34 cellular contexts compared by ENCODE assay signal in genomic region chr9:134988706-134989105, GRCh38.
"Had no signal": no experiment of that assay in that cellular context is flagged by ENCODE, and none has a peak within 500 bp of the region (broad histone marks: within the 10 kb centered on the region; RNA-seq: fewer than 3 reads in every experiment).

No MANE protein-coding gene starts in this region.

- H3K9me2 ChIP-seq: SK-N-SH had no signal

- H3K9ac ChIP-seq: SK-N-SH had no signal

- H3K4me1 ChIP-seq: adrenal gland, body of pancreas, breast epithelium, Peyer's patch, SJSA1 had no signal

- H3K9me3 ChIP-seq: adrenal gland, SJSA1, SK-N-SH had no signal

- H3K27ac Mint-ChIP-seq: activated CD4-positive, alpha-beta memory T cell treated with anti-CD3 and anti-CD28 coated beads for 36 hours; activated CD4-positive, alpha-beta T cell treated with anti-CD3 and anti-CD28 coated beads for 36 hours; activated CD8-positive, alpha-beta memory T cell treated with anti-CD3 and anti-CD28 coated beads, Interleukin-2, amount 10 ng/mL, durations not matched to agents 7 days and 5 days; activated naive CD4-positive, alpha-beta T cell treated with anti-CD3 and anti-CD28 coated beads for 36 hours; activated naive CD4-positive, alpha-beta T cell treated with anti-CD3 and anti-CD28 coated beads, Interleukin-2, amount 50 U/mL, for 72 hours; T-helper 1 cell treated with Interleukin-12 subunit alpha and Interleukin-12 subunit beta and Interleukin-4 antibody, amounts not matched to agents 30 μg/mL and 1 μg/mL, for 36 hours; T-helper 2 cell treated with Interferon-gamma antibody and Interleukin-4, amounts not matched to agents 5 μg/mL and 100 μg/mL, for 36 hours; WTC11 had no signal

- H3K4me2 ChIP-seq: SK-N-SH had no signal

- DNase-seq: activated CD4-positive, alpha-beta memory T cell treated with anti-CD3 and anti-CD28 coated beads for 36 hours; activated CD4-positive, alpha-beta T cell treated with anti-CD3 and anti-CD28 coated beads for 36 hours; activated CD4-positive, alpha-beta T cell treated with anti-CD3 and anti-CD28 coated beads, Interleukin-2, amount 50 U/mL, for 1 hour; activated CD8-positive, alpha-beta memory T cell treated with anti-CD3 and anti-CD28 coated beads for 24 hours; activated CD8-positive, alpha-beta memory T cell treated with anti-CD3 and anti-CD28 coated beads, Interleukin-2, amount 10 ng/mL, durations not matched to agents 7 days and 5 days; activated CD8-positive, alpha-beta memory T cell treated with anti-CD3 and anti-CD28 coated beads, Interleukin-2, amount 50 U/mL, for 48 hours; activated gamma-delta T cell treated with Interleukin-2 at 50 U/mL for 16 hours; activated naive CD4-positive, alpha-beta T cell treated with anti-CD3 and anti-CD28 coated beads for 36 hours; activated T-cell treated with anti-CD3 and anti-CD28 coated beads, Interleukin-2, amount 50 U/mL, for 48 hours; adrenal gland; body of pancreas; NCI-H1092 treated with DMSO at 0.1 percent for 48 hours; NCI-H1417; NCI-H146; NCI-H187; NCI-H2029 treated with DMSO at 0.1 percent for 48 hours; NCI-H2107; NCI-H2171; NCI-H510A; NCI-H526; NCI-H748 treated with DMSO at 0.1 percent for 48 hours; NK-92 treated with Interleukin-12 subunit alpha and Interleukin-12 subunit beta, amount 100 ng/mL, for 24 hours; PC-3; RPMI8226; SHP77 treated with DMSO at 0.1 percent for 48 hours; SK-N-SH had no signal

- H3K4me1 Mint-ChIP-seq: activated CD4-positive, alpha-beta T cell treated with anti-CD3 and anti-CD28 coated beads for 36 hours; activated CD8-positive, alpha-beta memory T cell treated with anti-CD3 and anti-CD28 coated beads, Interleukin-2, amount 10 ng/mL, durations not matched to agents 7 days and 5 days; WTC11 had no signal

- H3K36me3 Mint-ChIP-seq: activated CD4-positive, alpha-beta memory T cell treated with anti-CD3 and anti-CD28 coated beads for 36 hours had no signal

- H3K27me3 Mint-ChIP-seq: activated CD4-positive, alpha-beta memory T cell treated with anti-CD3 and anti-CD28 coated beads for 36 hours; activated CD8-positive, alpha-beta memory T cell treated with anti-CD3 and anti-CD28 coated beads, Interleukin-2, amount 10 ng/mL, durations not matched to agents 7 days and 5 days had no signal

- H3K4me3 Mint-ChIP-seq: activated CD4-positive, alpha-beta memory T cell treated with anti-CD3 and anti-CD28 coated beads for 36 hours; activated CD4-positive, alpha-beta T cell treated with anti-CD3 and anti-CD28 coated beads for 36 hours; activated CD8-positive, alpha-beta memory T cell treated with anti-CD3 and anti-CD28 coated beads, Interleukin-2, amount 10 ng/mL, durations not matched to agents 7 days and 5 days; activated naive CD4-positive, alpha-beta T cell treated with anti-CD3 and anti-CD28 coated beads for 36 hours; T-helper 1 cell treated with Interleukin-12 subunit alpha and Interleukin-12 subunit beta and Interleukin-4 antibody, amounts not matched to agents 30 μg/mL and 1 μg/mL, for 36 hours; T-helper 2 cell treated with Interferon-gamma antibody and Interleukin-4, amounts not matched to agents 5 μg/mL and 100 μg/mL, for 36 hours; WTC11 had no signal

- H3K27me3 ChIP-seq: adrenal gland, body of pancreas, breast epithelium, Peyer's patch had no signal

- H3K27ac ChIP-seq: adrenal gland, body of pancreas, breast epithelium, Peyer's patch, SJSA1 had no signal

- H3K4me3 ChIP-seq: adrenal gland, body of pancreas, breast epithelium, K562, Peyer's patch, SJSA1 had no signal

- H3K36me3 ChIP-seq: adrenal gland, breast epithelium, Peyer's patch, SJSA1 had no signal
